In the genomic region with DNA sequence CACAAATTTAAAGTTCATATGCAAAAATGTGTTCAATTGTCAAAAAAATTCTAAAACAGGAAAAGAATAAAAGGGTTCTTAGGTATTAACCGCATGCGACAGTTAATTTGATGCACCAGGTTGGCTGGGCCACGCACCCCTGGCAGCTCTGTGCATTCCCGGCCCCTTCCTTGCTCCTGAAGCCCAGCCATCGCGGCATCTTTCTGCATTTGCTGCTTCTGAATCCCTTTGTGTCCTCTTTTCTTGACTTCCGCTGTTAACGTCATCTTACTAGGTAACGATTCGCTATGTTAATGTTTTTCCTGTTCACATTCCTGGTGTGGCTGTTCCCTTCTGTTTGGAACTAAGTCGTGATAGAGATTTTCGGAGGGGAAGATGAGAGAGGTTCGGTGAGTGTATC, we compare ENCODE assay signal across 6 cellular contexts. TPM values are rescaled to one million over a fixed set of nuclear protein-coding genes. Genes with fewer than 3 reads are reported as not detected.
DNase-seq lines count a peak whose midpoint lies in the region; ATAC-seq, FAIRE-seq and TF ChIP-seq lines count a peak whose summit lies in the region.

No MANE protein-coding gene starts in this region.

- BruUV-seq in GM12878 (replicated peaks; lab: Mats Ljungman, UMichigan) = no TSS peak

- no peak for FAIRE-seq in GM12878 (lab: Jason Lieb, UNC)

- CTCF ChIA-PET in GM12878 (lab: Yijun Ruan, JAX) = interaction anchor here (2.0 to 2.5 kb wide), 2 partner anchors 12 to 83 kb away, joined by 7 to 12 read pairs; a partner anchor contains a TSS

- no peak for TF ChIP-seq RAD21 in GM12878 (IDR thresholded peaks at IDR 0.05; ENCODE audit: insufficient read depth, low read depth, low read length)

- H2AFZ ChIP-seq in KMS-11 (ENCODE audit: low read depth) = no peak overlapping the region
- H2AFZ ChIP-seq in GM12878 (ENCODE audit: control insufficient read depth, low read depth, low read length) = no peak overlapping the region

- TF ChIP-seq POLR2A in GM12878 (IDR thresholded peaks at IDR 0.05; ENCODE audit: low read depth, low read length) = no peak

- in situ Hi-C loops in GM12878 (cut with MboI) = loop anchor here (10.0 kb wide), 1 partner anchor 573 kb away; a partner anchor contains a TSS

- peaks cover 78% of the 10 kb centered on the region for H3K4me1 ChIP-seq in KMS-11 (ENCODE audit: low read depth, poor library complexity, severe bottlenecking)
- peaks cover 68% of the 10 kb centered on the region for H3K4me1 ChIP-seq in GM12878 (ENCODE audit: control insufficient read depth, insufficient read depth, low read length)
- H3K4me1 ChIP-seq in rectal smooth muscle tissue (ENCODE audit: control insufficient read depth, insufficient read depth, low read length) = no peaks in the 10 kb centered on the region

- H3K27me3 ChIP-seq in KMS-11 (ENCODE audit: insufficient read depth, low read depth) (no peaks in the 10 kb centered on the region), GM12878 (replicated peaks in 1 of 2; ENCODE audit: control insufficient read depth in 2 of 2, insufficient read depth in 2 of 2, low read length in 1 of 2) (no peaks in the 10 kb centered on the region), rectal smooth muscle tissue (ENCODE audit: control insufficient read depth, insufficient read depth, low read length) (no peaks in the 10 kb centered on the region)

- SMC1A ChIA-PET in GM12878 (lab: Charles Lee; ENCODE audit: uncharacterized antibody, unreplicated experiment) = interaction anchor here (2.1 kb wide), 1 partner anchor 26 kb away, joined by 14 read pairs; a partner anchor contains a TSS

- DNase-seq in GM12878 (ENCODE audit: low read depth, low spot score) (no peak), NCI-H146 treated with DMSO at 0.1 percent for 48 hours (lab: John Stamatoyannopoulos, UW; ENCODE audit: unreplicated experiment) (no peak), COLO668 (lab: John Stamatoyannopoulos, UW; ENCODE audit: unreplicated experiment) (no peak), UCSD-AML1 (lab: John Stamatoyannopoulos, UW; ENCODE audit: unreplicated experiment) (no peak)

- no peaks in the 10 kb centered on the region for H3K79me2 ChIP-seq in KMS-11 (ENCODE audit: insufficient read depth, low read depth)
- H3K79me2 ChIP-seq in GM12878 (ENCODE audit: control insufficient read depth, insufficient read depth, low read length) = peaks cover 12% of the 10 kb centered on the region

- POLR2A ChIA-PET in GM12878 (lab: Charles Lee) = interaction anchor here (3.0 to 10.0 kb wide), 2 partner anchors 10 to 11 kb away, joined by 15 to 232 read pairs; a partner anchor contains a TSS

- intact Hi-C loops in GM12878 (cut with micrococcal nuclease; ENCODE audit: unreplicated experiment) = no loop called here

- H4K20me1 ChIP-seq in KMS-11 (ENCODE audit: insufficient read depth) (no peaks in the 10 kb centered on the region), GM12878 (ENCODE audit: control insufficient read depth, insufficient read depth) (no peaks in the 10 kb centered on the region)

- H3K9ac ChIP-seq in KMS-11 (no peak overlapping the region), GM12878 (ENCODE audit: control insufficient read depth, insufficient read depth, low read length) (peak overlapping the region; percentile 64; the same call in 1 of the 2 replicates), rectal smooth muscle tissue (ENCODE audit: low read length) (no peak overlapping the region)

- H3K9me3 ChIP-seq in GM12878 (replicated peaks; ENCODE audit: control insufficient read depth, insufficient read depth, low read length) = no peaks in the 10 kb centered on the region

- H3K4me3 ChIP-seq in KMS-11 (IDR thresholded peaks at IDR 0.05; ENCODE audit: insufficient read depth, low read depth, low read length) = no peak overlapping the region
- H3K4me3 ChIP-seq in GM12878 = peak overlapping the region; percentile 28; the same call in 1 of the 2 replicates
- no peak overlapping the region for H3K4me3 ChIP-seq in rectal smooth muscle tissue (ENCODE audit: low read length)

- 95% methylated on average over 13 of the region's 13 CpGs for WGBS in GM12878 (ENCODE audit: insufficient coverage, insufficient replicate concordance, low lambda C conversion rate, missing lambda C conversion rate)

- H3K4me2 ChIP-seq in KMS-11 (no peak overlapping the region), GM12878 (ENCODE audit: control insufficient read depth, insufficient read depth) (0 out of 2 replicates have a peak overlapping the region, but pooled peaks have one; percentile 23)

- ATAC-seq in GM12878 = no peak

- RAD21 ChIA-PET in GM12878 (lab: Charles Lee; ENCODE audit: unreplicated experiment) = interaction anchor here (2.3 to 6.1 kb wide), 2 partner anchors 11 to 84 kb away, joined by 5 to 106 read pairs; a partner anchor contains a TSS

- no peak for TF ChIP-seq EP300 in GM12878 (IDR thresholded peaks at IDR 0.05; ENCODE audit: borderline replicate concordance in 1 of 2, control insufficient read depth in 1 of 2, low read depth in 2 of 2, low read length in 2 of 2)

- H3K27ac ChIP-seq in KMS-11 (peak overlapping the region; percentile 100), GM12878 (ENCODE audit: control insufficient read depth, insufficient read depth) (peak overlapping the region; percentile 100), rectal smooth muscle tissue (ENCODE audit: low read depth, low read length) (peak overlapping the region; percentile 32)

- TF ChIP-seq CTCF in KMS-11 (conservative IDR thresholded peaks at IDR 0.05; ENCODE audit: low read depth, low read length) (no peak), GM12878 (IDR thresholded peaks at IDR 0.05 in 2 of 3, conservative IDR thresholded peaks at IDR 0.05 in 1 of 3; ENCODE audit: control insufficient read depth in 2 of 3, extremely low read depth in 1 of 3, insufficient read depth in 1 of 3, low read depth in 3 of 3, low read length in 3 of 3) (no peak)

- no peaks in the 10 kb centered on the region for H3K36me3 ChIP-seq in KMS-11 (ENCODE audit: insufficient read depth)
- no peaks in the 10 kb centered on the region for H3K36me3 ChIP-seq in GM12878 (ENCODE audit: control insufficient read depth in 2 of 2, insufficient read depth in 2 of 2, low read length in 1 of 2)
- H3K36me3 ChIP-seq in rectal smooth muscle tissue (ENCODE audit: control insufficient read depth, insufficient read depth, low read length) = no peaks in the 10 kb centered on the region

RNA-seq across cellular contexts. Expression of a gene that starts 7.9 kb away (rescaled TPM):
- total RNA-seq in GM12878 (2013; cell fraction: nucleolus; rRNA removed) = 2.3 and 2.6 TPM in 2 replicates
- total RNA-seq in GM12878 (2014; rRNA removed) (1.3 and 1.5 TPM in 2 replicates), GM12878 (2014; rRNA removed; fragmentation: Illumina TruSeq; extraction: Trizol) (0.32 and 0.63 TPM in 2 replicates), GM12878 (2021) (1.1 and 1.7 TPM in 2 replicates)
- polyA plus RNA-seq in GM12878 (2011; ENCODE audit: low read depth) = 0.26 TPM
- polyA plus RNA-seq in GM12878 (2011; rRNA removed) (not detected in 2 replicates), GM12878 (2014; fragmentation: Illumina TruSeq; extraction: Trizol) (0.59 and 0.65 TPM in 2 replicates), GM12878 (2014; fragmentation: Nextera tagmentation; extraction: Ambion mirVana) (under 1 TPM in 1 of 2 experiments, not detected in 1; 0.05 TPM), GM12878 (2014; rRNA removed) (1.8 and 2.2 TPM in 2 replicates), GM12878 (2016; fragmentation: Nextera tagmentation; extraction: Ambion mirVana) (1 to 10 TPM in 1 of 2 experiments, under 1 TPM in 1; 0.72 to 1.1 TPM)
- 0.01 and 0.03 TPM in 2 replicates for polyA plus RNA-seq in GM12878 (2011; cell fraction: cytosol; rRNA removed)
- 0.03 and 0.04 TPM in 2 replicates for polyA plus RNA-seq in GM12878 (2011; cell fraction: nucleus; rRNA removed)
- 1.5 and 1.9 TPM in 2 replicates for polyA plus RNA-seq in GM12878 (2012)
- polyA minus RNA-seq in GM12878 (2011; rRNA and poly(A)+ RNA removed) = not detected in 2 replicates
- polyA minus RNA-seq in GM12878 (2011; cell fraction: cytosol; rRNA and poly(A)+ RNA removed) = 0.31 TPM in 1 of 2 replicates, not detected in the other
- 0.10 TPM in 1 of 2 replicates, not detected in the other for polyA minus RNA-seq in GM12878 (2011; cell fraction: nucleus; rRNA and poly(A)+ RNA removed)

RNA-seq across cellular contexts. Expression of a gene that starts 8.0 kb away (rescaled TPM):
- total RNA-seq in GM12878 (2013; cell fraction: nucleolus; rRNA removed) = 57.1 and 63.5 TPM in 2 replicates
- total RNA-seq in GM12878 (2014; rRNA removed) (39.8 and 40.8 TPM in 2 replicates), GM12878 (2014; rRNA removed; fragmentation: Illumina TruSeq; extraction: Trizol) (8.9 and 9.8 TPM in 2 replicates), GM12878 (2021) (53.2 and 53.9 TPM in 2 replicates)
- polyA plus RNA-seq in GM12878 (2011; ENCODE audit: low read depth) = 9.5 TPM
- polyA plus RNA-seq in GM12878 (2011; rRNA removed) (8.8 and 21.0 TPM in 2 replicates), GM12878 (2014; fragmentation: Illumina TruSeq; extraction: Trizol) (3.0 and 5.6 TPM in 2 replicates), GM12878 (2014; fragmentation: Nextera tagmentation; extraction: Ambion mirVana) (under 1 TPM; 0.42 to 0.91 TPM), GM12878 (2014; rRNA removed) (55.7 and 57.8 TPM in 2 replicates), GM12878 (2016; fragmentation: Nextera tagmentation; extraction: Ambion mirVana) (10 to 100 TPM; 28.3 to 37.7 TPM)
- 29.5 and 58.9 TPM in 2 replicates for polyA plus RNA-seq in GM12878 (2011; cell fraction: cytosol; rRNA removed)
- 283 and 296 TPM in 2 replicates for polyA plus RNA-seq in GM12878 (2011; cell fraction: nucleus; rRNA removed)
- polyA plus RNA-seq in GM12878 (2012) = 32.9 and 38.1 TPM in 2 replicates
- 12.4 and 23.6 TPM in 2 replicates for polyA minus RNA-seq in GM12878 (2011; rRNA and poly(A)+ RNA removed)
- 11.2 and 12.8 TPM in 2 replicates for polyA minus RNA-seq in GM12878 (2011; cell fraction: cytosol; rRNA and poly(A)+ RNA removed)
- polyA minus RNA-seq in GM12878 (2011; cell fraction: nucleus; rRNA and poly(A)+ RNA removed) = 22.4 and 35.5 TPM in 2 replicates

RNA-seq across cellular contexts. Expression of a gene that starts 12.4 kb away (rescaled TPM):
- total RNA-seq in GM12878 (2013; cell fraction: nucleolus; rRNA removed) = not detected in 2 replicates
- total RNA-seq in GM12878 (2014; rRNA removed) (2.8 and 4.4 TPM in 2 replicates), GM12878 (2014; rRNA removed; fragmentation: Illumina TruSeq; extraction: Trizol) (0.32 and 0.36 TPM in 2 replicates), GM12878 (2021) (6.4 and 16.0 TPM in 2 replicates)
- polyA plus RNA-seq in GM12878 (2011; ENCODE audit: low read depth) = 5.6 TPM
- polyA plus RNA-seq in GM12878 (2011; rRNA removed) (2.0 and 2.2 TPM in 2 replicates), GM12878 (2014; fragmentation: Illumina TruSeq; extraction: Trizol) (0.18 TPM in 1 of 2 replicates, not detected in the other), GM12878 (2014; fragmentation: Nextera tagmentation; extraction: Ambion mirVana) (1 to 10 TPM in 1 of 2 experiments, not detected in 1; 1.0 TPM), GM12878 (2014; rRNA removed) (2.4 and 7.1 TPM in 2 replicates), GM12878 (2016; fragmentation: Nextera tagmentation; extraction: Ambion mirVana) (10 to 100 TPM; 14.0 to 16.0 TPM)
- polyA plus RNA-seq in GM12878 (2011; cell fraction: cytosol; rRNA removed) = 8.5 and 9.4 TPM in 2 replicates
- 10.9 and 11.6 TPM in 2 replicates for polyA plus RNA-seq in GM12878 (2011; cell fraction: nucleus; rRNA removed)
- polyA plus RNA-seq in GM12878 (2012) = 4.7 and 8.2 TPM in 2 replicates
- 2.0 TPM in 1 of 2 replicates, not detected in the other for polyA minus RNA-seq in GM12878 (2011; rRNA and poly(A)+ RNA removed)
- polyA minus RNA-seq in GM12878 (2011; cell fraction: cytosol; rRNA and poly(A)+ RNA removed) = 4.2 TPM in 1 of 2 replicates, not detected in the other
- not detected in 2 replicates for polyA minus RNA-seq in GM12878 (2011; cell fraction: nucleus; rRNA and poly(A)+ RNA removed)

RNA-seq across cellular contexts. Expression of a gene that starts 25.0 kb away (rescaled TPM):
- not detected in 2 replicates for total RNA-seq in GM12878 (2013; cell fraction: nucleolus; rRNA removed)
- total RNA-seq in GM12878 (2014; rRNA removed) (not detected in 2 replicates), GM12878 (2014; rRNA removed; fragmentation: Illumina TruSeq; extraction: Trizol) (0.76 TPM in 1 of 2 replicates, not detected in the other), GM12878 (2021) (not detected in 2 replicates)
- polyA plus RNA-seq in GM12878 (2011; ENCODE audit: low read depth) = not detected
- polyA plus RNA-seq in GM12878 (2011; rRNA removed) (0.79 and 1.1 TPM in 2 replicates), GM12878 (2014; fragmentation: Illumina TruSeq; extraction: Trizol) (0.38 TPM in 1 of 2 replicates, not detected in the other), GM12878 (2014; fragmentation: Nextera tagmentation; extraction: Ambion mirVana) (under 1 TPM; 0.76 to 0.91 TPM), GM12878 (2014; rRNA removed) (not detected in 2 replicates), GM12878 (2016; fragmentation: Nextera tagmentation; extraction: Ambion mirVana) (under 1 TPM in 1 of 2 experiments, not detected in 1; 0.43 TPM)
- polyA plus RNA-seq in GM12878 (2011; cell fraction: cytosol; rRNA removed) = 0.64 TPM in 2 replicates
- polyA plus RNA-seq in GM12878 (2011; cell fraction: nucleus; rRNA removed) = not detected in 2 replicates
- polyA plus RNA-seq in GM12878 (2012) = 1.6 and 1.8 TPM in 2 replicates
- polyA minus RNA-seq in GM12878 (2011; rRNA and poly(A)+ RNA removed) = not detected in 2 replicates
- not detected in 2 replicates for polyA minus RNA-seq in GM12878 (2011; cell fraction: cytosol; rRNA and poly(A)+ RNA removed)
- polyA minus RNA-seq in GM12878 (2011; cell fraction: nucleus; rRNA and poly(A)+ RNA removed) = not detected in 2 replicates

RNA-seq across cellular contexts. Expression of a gene that starts 29.7 kb away (rescaled TPM):
- total RNA-seq in GM12878 (2013; cell fraction: nucleolus; rRNA removed) = 43.3 and 47.4 TPM in 2 replicates
- total RNA-seq in GM12878 (2014; rRNA removed) (78.5 and 86.1 TPM in 2 replicates), GM12878 (2014; rRNA removed; fragmentation: Illumina TruSeq; extraction: Trizol) (33.9 and 39.4 TPM in 2 replicates), GM12878 (2021) (99.8 and 110 TPM in 2 replicates)
- 19.5 TPM for polyA plus RNA-seq in GM12878 (2011; ENCODE audit: low read depth)
- polyA plus RNA-seq in GM12878 (2011; rRNA removed) (18.4 and 31.9 TPM in 2 replicates), GM12878 (2014; fragmentation: Illumina TruSeq; extraction: Trizol) (22.7 and 36.9 TPM in 2 replicates), GM12878 (2014; fragmentation: Nextera tagmentation; extraction: Ambion mirVana) (10 to 100 TPM in 1 of 2 experiments, 1 to 10 TPM in 1; 5.0 to 16.9 TPM), GM12878 (2014; rRNA removed) (80.3 and 84.2 TPM in 2 replicates), GM12878 (2016; fragmentation: Nextera tagmentation; extraction: Ambion mirVana) (10 to 100 TPM; 81.7 to 85.8 TPM)
- 52.9 and 83.1 TPM in 2 replicates for polyA plus RNA-seq in GM12878 (2011; cell fraction: cytosol; rRNA removed)
- 135 and 170 TPM in 2 replicates for polyA plus RNA-seq in GM12878 (2011; cell fraction: nucleus; rRNA removed)
- polyA plus RNA-seq in GM12878 (2012) = 46.8 and 48.7 TPM in 2 replicates
- 26.8 and 64.7 TPM in 2 replicates for polyA minus RNA-seq in GM12878 (2011; rRNA and poly(A)+ RNA removed)
- 31.8 and 32.3 TPM in 2 replicates for polyA minus RNA-seq in GM12878 (2011; cell fraction: cytosol; rRNA and poly(A)+ RNA removed)
- polyA minus RNA-seq in GM12878 (2011; cell fraction: nucleus; rRNA and poly(A)+ RNA removed) = 26.2 and 40.9 TPM in 2 replicates

Comparison
In these comparisons a context has a peak if more than half of its experiments do, and no peak if none do; other contexts are left out.
1. H3K27ac ChIP-seq: peak in every context shown above with its lines; median percentile 100 in KMS-11; 100 in GM12878; 32 in rectal smooth muscle tissue.